Comparison of ENCODE assay signal across 17 cellular contexts in the genomic region with DNA sequence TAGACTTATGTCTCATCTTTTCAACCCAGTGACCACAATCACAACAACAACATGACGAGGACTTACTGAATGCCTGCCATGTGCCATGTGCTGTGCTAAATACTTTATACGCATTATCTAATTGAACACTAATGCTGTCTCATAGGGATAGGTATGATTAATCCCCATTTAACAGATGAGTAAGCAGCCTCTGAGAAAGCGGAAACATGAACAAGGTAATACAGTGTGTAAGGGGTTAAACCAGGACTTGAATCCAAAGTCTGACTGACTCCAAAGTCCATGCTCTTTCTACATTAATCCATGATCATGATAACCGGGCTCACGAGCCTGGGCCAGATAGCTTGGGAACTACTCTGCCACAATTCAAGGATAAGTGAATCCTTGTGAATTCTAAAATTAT.
DNase-seq lines count a peak whose midpoint lies in the region; ATAC-seq, FAIRE-seq and TF ChIP-seq lines count a peak whose summit lies in the region.
"Had no signal": no experiment of that assay in that cellular context is flagged by ENCODE, and none has a peak within 500 bp of the region (broad histone marks: within the 10 kb centered on the region; RNA-seq: fewer than 3 reads in every experiment).

No MANE protein-coding gene starts in this region.

- H3K4me1 ChIP-seq in kidney (ENCODE audit: control insufficient read depth in 1 of 2, insufficient read depth in 1 of 2, low read depth in 1 of 2, low read length in 2 of 2) (no peaks in the 10 kb centered on the region), left lung (no peaks in the 10 kb centered on the region)
- H3K4me1 ChIP-seq: A549 had no signal

- H3K9ac ChIP-seq in kidney (ENCODE audit: low read length in 2 of 2) = no peak overlapping the region

- no peak for TF ChIP-seq POLR2A in GM12892 (IDR thresholded peaks at IDR 0.05; ENCODE audit: low read depth, low read length)

- H3K27me3 ChIP-seq in bronchial epithelial cell (ENCODE audit: control insufficient read depth, insufficient read depth, low read length) = no peaks in the 10 kb centered on the region
- H3K27me3 ChIP-seq in left lung = peaks cover 0 to 9% of the 10 kb centered on the region in 2 donors
- H3K27me3 ChIP-seq: MG63 had no signal

- FAIRE-seq in bronchial epithelial cell (lab: Jason Lieb, UNC) (no peak), kidney (lab: Jason Lieb, UNC) (peak; percentile 79), GM12892 (lab: Jason Lieb, UNC) (no peak)
- FAIRE-seq: GM12878 had no signal

- DNase-seq in Daoy (ENCODE audit: low read depth) = peak; percentile 21
- DNase-seq in NCI-H748 (lab: John Stamatoyannopoulos, UW; ENCODE audit: unreplicated experiment) = peak; percentile 46
- DNase-seq in bronchial epithelial cell (ENCODE audit: low read depth) = peak; percentile 75
- DNase-seq in kidney = no peak
- DNase-seq in left lung = no peak
- no peak for DNase-seq in GM12892 (ENCODE audit: insufficient read length)
- no peak for DNase-seq in OCI-M1 (lab: John Stamatoyannopoulos, UW)
- DNase-seq: Caco-2, KBM-7, MG63, NCI-H187 treated with DMSO at 0.1 percent for 48 hours, NCI-H2171 had no signal

- intact Hi-C loops in kidney (cut with DNase I) (no loop called here), left lung (cut with DNase I) (no loop called here)

- no peaks in the 10 kb centered on the region for H3K9me3 ChIP-seq in kidney (ENCODE audit: control insufficient read depth in 1 of 2, low read length in 2 of 2)
- no peaks in the 10 kb centered on the region for H3K9me3 ChIP-seq in left lung
- H3K9me3 ChIP-seq: A549, Caco-2, MG63 had no signal

- ATAC-seq in left lung (no peak), GM19324 (IDR thresholded peaks at IDR 0.05; ENCODE audit: low FRiP score, unreplicated experiment) (no peak)
- ATAC-seq: A549, GM12878, Right ventricle myocardium inferior had no signal

- TF ChIP-seq CTCF in bronchial epithelial cell (IDR thresholded peaks at IDR 0.05; ENCODE audit: insufficient read depth, low read length, severe bottlenecking) = no peak
- no peak for TF ChIP-seq CTCF in kidney (IDR thresholded peaks at IDR 0.05; ENCODE audit: borderline replicate concordance, extremely low read depth, insufficient read depth)
- no peak for TF ChIP-seq CTCF in left lung (IDR thresholded peaks at IDR 0.05)

- H3K4me3 ChIP-seq in bronchial epithelial cell (ENCODE audit: low read depth, low read length) (no peak overlapping the region), kidney (ENCODE audit: low read length in 2 of 2) (no peak overlapping the region), left lung (no peak overlapping the region)
- H3K4me3 ChIP-seq: A549, GM12878, MG63, SK-N-MC had no signal

- no peaks in the 10 kb centered on the region for H3K36me3 ChIP-seq in bronchial epithelial cell (ENCODE audit: control insufficient read depth, insufficient read depth, low read length)
- no peaks in the 10 kb centered on the region for H3K36me3 ChIP-seq in kidney (ENCODE audit: control insufficient read depth in 1 of 2, insufficient read depth in 2 of 2, low read length in 2 of 2)
- no peaks in the 10 kb centered on the region for H3K36me3 ChIP-seq in left lung
- H3K36me3 ChIP-seq: MG63 had no signal

- H3K27ac ChIP-seq in kidney (ENCODE audit: low read depth in 2 of 2, low read length in 2 of 2) = no peak overlapping the region
- no peak overlapping the region for H3K27ac ChIP-seq in left lung
- H3K27ac ChIP-seq: A549, SK-N-MC had no signal

Comparison
In these comparisons a context has a peak if more than half of its experiments do, and no peak if none do; other contexts are left out.
1. DNase-seq: peak in Daoy (single experiment), NCI-H748 (single experiment) and bronchial epithelial cell (single experiment); none in kidney (single experiment), left lung (0 of 2), GM12892 (single experiment) and OCI-M1 (single experiment).